Comparison of ENCODE assay signal across 15 cellular contexts in genomic region chr2:240846309-240846708, GRCh38. TPM values are rescaled to one million over a fixed set of nuclear protein-coding genes. Genes with fewer than 3 reads are reported as not detected.
"Had no signal": no experiment of that assay in that cellular context is flagged by ENCODE, and none has a peak within 500 bp of the region (broad histone marks: within the 10 kb centered on the region; RNA-seq: fewer than 3 reads in every experiment).

No MANE protein-coding gene starts in this region.

RNA-seq across cellular contexts. Expression of gene AGXT, which starts 22.3 kb away (rescaled TPM):
- total RNA-seq: activated B cell treated with CpG ODN at 0.5 μM for 24 hours; activated CD4-positive, alpha-beta memory T cell treated with anti-CD3 and anti-CD28 coated beads for 36 hours; activated CD4-positive, alpha-beta memory T cell treated with anti-CD3 and anti-CD28 coated beads, Interleukin-2, amount 10 ng/mL, durations not matched to agents 7 days and 5 days; activated CD4-positive, alpha-beta T cell treated with anti-CD3 and anti-CD28 coated beads for 36 hours; activated CD4-positive, alpha-beta T cell treated with anti-CD3 and anti-CD28 coated beads, Interleukin-2, amount 10 ng/mL, durations not matched to agents 24 days and 14 days; activated CD4-positive, alpha-beta T cell treated with anti-CD3 and anti-CD28 coated beads, Interleukin-2, amount 10 ng/mL, durations not matched to agents 7 days and 5 days; activated CD8-positive, alpha-beta memory T cell treated with anti-CD3 and anti-CD28 coated beads for 36 hours; activated CD8-positive, alpha-beta memory T cell treated with anti-CD3 and anti-CD28 coated beads, Interleukin-2, amount 10 ng/mL, durations not matched to agents 7 days and 5 days; activated CD8-positive, alpha-beta T cell treated with anti-CD3 and anti-CD28 coated beads for 36 hours; activated CD8-positive, alpha-beta T cell treated with anti-CD3 and anti-CD28 coated beads, Interleukin-2, amount 10 ng/mL, durations not matched to agents 7 days and 5 days; T-helper 1 cell treated with Interleukin-12 subunit alpha and Interleukin-12 subunit beta and Interleukin-4 antibody, amounts not matched to agents 30 ng/mL and 1 ng/mL, for 36 hours; T-helper 17 cell; T-helper 2 cell treated with Interferon-gamma antibody and Interleukin-4, amounts not matched to agents 100 ng/mL and 5 ng/mL, for 36 hours had no signal

RNA-seq across cellular contexts. Expression of gene KIF1A, which starts 26.3 kb away (rescaled TPM):
- total RNA-seq: activated B cell treated with CpG ODN at 0.5 μM for 24 hours had no signal

RNA-seq across cellular contexts. Expression of gene MAB21L4, which starts 49.6 kb away (rescaled TPM):
- total RNA-seq: activated B cell treated with CpG ODN at 0.5 μM for 24 hours; activated CD4-positive, alpha-beta memory T cell treated with anti-CD3 and anti-CD28 coated beads for 36 hours; activated CD4-positive, alpha-beta memory T cell treated with anti-CD3 and anti-CD28 coated beads, Interleukin-2, amount 10 ng/mL, durations not matched to agents 7 days and 5 days; activated CD4-positive, alpha-beta T cell treated with anti-CD3 and anti-CD28 coated beads for 36 hours; activated CD4-positive, alpha-beta T cell treated with anti-CD3 and anti-CD28 coated beads, Interleukin-2, amount 10 ng/mL, durations not matched to agents 24 days and 14 days; activated CD4-positive, alpha-beta T cell treated with anti-CD3 and anti-CD28 coated beads, Interleukin-2, amount 10 ng/mL, durations not matched to agents 7 days and 5 days; activated CD8-positive, alpha-beta memory T cell treated with anti-CD3 and anti-CD28 coated beads for 36 hours; activated CD8-positive, alpha-beta memory T cell treated with anti-CD3 and anti-CD28 coated beads, Interleukin-2, amount 10 ng/mL, durations not matched to agents 7 days and 5 days; activated CD8-positive, alpha-beta T cell treated with anti-CD3 and anti-CD28 coated beads for 36 hours; activated CD8-positive, alpha-beta T cell treated with anti-CD3 and anti-CD28 coated beads, Interleukin-2, amount 10 ng/mL, durations not matched to agents 7 days and 5 days; T-cell; T-helper 1 cell treated with Interleukin-12 subunit alpha and Interleukin-12 subunit beta and Interleukin-4 antibody, amounts not matched to agents 30 ng/mL and 1 ng/mL, for 36 hours; T-helper 17 cell; T-helper 2 cell treated with Interferon-gamma antibody and Interleukin-4, amounts not matched to agents 100 ng/mL and 5 ng/mL, for 36 hours; WTC11 had no signal

RNA-seq across cellular contexts. Expression of gene CROCC2, which starts 59.8 kb away (rescaled TPM):
- total RNA-seq: activated B cell treated with CpG ODN at 0.5 μM for 24 hours; activated CD4-positive, alpha-beta memory T cell treated with anti-CD3 and anti-CD28 coated beads for 36 hours; activated CD4-positive, alpha-beta memory T cell treated with anti-CD3 and anti-CD28 coated beads, Interleukin-2, amount 10 ng/mL, durations not matched to agents 7 days and 5 days; activated CD4-positive, alpha-beta T cell treated with anti-CD3 and anti-CD28 coated beads for 36 hours; activated CD4-positive, alpha-beta T cell treated with anti-CD3 and anti-CD28 coated beads, Interleukin-2, amount 10 ng/mL, durations not matched to agents 24 days and 14 days; activated CD4-positive, alpha-beta T cell treated with anti-CD3 and anti-CD28 coated beads, Interleukin-2, amount 10 ng/mL, durations not matched to agents 7 days and 5 days; activated CD8-positive, alpha-beta memory T cell treated with anti-CD3 and anti-CD28 coated beads for 36 hours; activated CD8-positive, alpha-beta memory T cell treated with anti-CD3 and anti-CD28 coated beads, Interleukin-2, amount 10 ng/mL, durations not matched to agents 7 days and 5 days; activated CD8-positive, alpha-beta T cell treated with anti-CD3 and anti-CD28 coated beads for 36 hours; activated CD8-positive, alpha-beta T cell treated with anti-CD3 and anti-CD28 coated beads, Interleukin-2, amount 10 ng/mL, durations not matched to agents 7 days and 5 days; T-cell; T-helper 1 cell treated with Interleukin-12 subunit alpha and Interleukin-12 subunit beta and Interleukin-4 antibody, amounts not matched to agents 30 ng/mL and 1 ng/mL, for 36 hours; T-helper 17 cell; T-helper 2 cell treated with Interferon-gamma antibody and Interleukin-4, amounts not matched to agents 100 ng/mL and 5 ng/mL, for 36 hours; WTC11 had no signal
